Comparison of ENCODE assay signal across 1 cellular context in the genomic region with DNA sequence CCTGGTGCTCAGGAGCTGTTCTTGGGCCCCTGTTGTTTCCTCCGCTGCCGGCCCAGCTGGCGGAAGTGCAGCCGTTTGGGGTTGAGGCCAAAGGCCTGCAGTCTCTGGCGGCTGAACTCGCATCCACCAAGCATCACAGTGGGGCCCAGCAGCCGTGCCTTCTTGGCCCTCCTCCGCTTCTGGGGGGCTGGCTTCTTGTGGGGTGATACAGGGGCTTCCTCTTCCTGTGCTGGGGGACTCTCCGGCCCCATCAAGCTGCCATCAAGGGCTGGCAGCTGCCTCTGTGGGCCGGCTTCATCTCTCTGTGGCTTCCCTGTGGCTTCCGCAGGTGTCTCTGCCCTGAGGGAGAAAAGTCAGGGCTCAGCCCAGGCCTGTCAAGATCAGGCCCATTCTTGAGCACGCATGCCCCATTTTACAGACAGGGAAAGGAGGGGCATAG.
TF ChIP-seq lines count a peak whose summit lies in the region.

No MANE protein-coding gene starts in this region.

TF ChIP-seq in IMR-90, 13 proteins besides CTCF, POLR2A, EP300 and RAD21 (continued from another document):
- TF ChIP-seq, protein P1, sequence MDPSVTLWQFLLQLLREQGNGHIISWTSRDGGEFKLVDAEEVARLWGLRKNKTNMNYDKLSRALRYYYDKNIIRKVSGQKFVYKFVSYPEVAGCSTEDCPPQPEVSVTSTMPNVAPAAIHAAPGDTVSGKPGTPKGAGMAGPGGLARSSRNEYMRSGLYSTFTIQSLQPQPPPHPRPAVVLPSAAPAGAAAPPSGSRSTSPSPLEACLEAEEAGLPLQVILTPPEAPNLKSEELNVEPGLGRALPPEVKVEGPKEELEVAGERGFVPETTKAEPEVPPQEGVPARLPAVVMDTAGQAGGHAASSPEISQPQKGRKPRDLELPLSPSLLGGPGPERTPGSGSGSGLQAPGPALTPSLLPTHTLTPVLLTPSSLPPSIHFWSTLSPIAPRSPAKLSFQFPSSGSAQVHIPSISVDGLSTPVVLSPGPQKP (IDR thresholded peaks at IDR 0.05; ENCODE audit: borderline replicate concordance, low read depth, low read length): no peak
- TF ChIP-seq BHLHE40 (IDR thresholded peaks at IDR 0.05; ENCODE audit: low read depth, low read length): no peak
- no peak for TF ChIP-seq NFE2L2 (IDR thresholded peaks at IDR 0.05; ENCODE audit: low read depth, low read length)
- TF ChIP-seq RFX5 (IDR thresholded peaks at IDR 0.05; ENCODE audit: low read depth, low read length): no peak
- TF ChIP-seq CEBPB (IDR thresholded peaks at IDR 0.05; ENCODE audit: low read depth, low read length): no peak
